Comparison of ENCODE assay signal across 1 cellular context in the genomic region with DNA sequence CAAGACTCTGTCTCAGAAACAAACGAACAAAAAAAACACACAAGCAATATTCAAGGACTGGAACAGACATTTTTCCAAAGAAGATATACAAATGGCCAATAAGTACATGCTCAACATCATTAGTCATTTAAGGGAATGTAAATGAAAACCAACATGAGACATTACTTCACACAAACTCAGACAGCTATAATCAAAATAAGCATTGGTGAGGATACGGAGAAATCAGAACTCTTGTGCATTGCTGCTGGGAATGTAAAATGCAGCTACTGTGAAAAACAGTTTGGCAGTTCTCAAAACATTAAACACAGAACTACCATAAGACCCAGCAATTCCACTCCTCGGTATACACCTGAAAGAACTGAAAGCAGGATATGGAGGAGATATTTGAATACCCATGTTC.
TF ChIP-seq lines count a peak whose summit lies in the region.

No MANE protein-coding gene starts in this region.

TF ChIP-seq in HEK293, 187 proteins besides CTCF, POLR2A, EP300 and RAD21:
- no peak for TF ChIP-seq ZNF184 (tag by site-specific recombination; IDR thresholded peaks at IDR 0.05)
- TF ChIP-seq ZSCAN16 (tag by site-specific recombination; IDR thresholded peaks at IDR 0.05): no peak
- 0 out of 2 replicates have a peak, but pooled peaks have one; percentile 20 for TF ChIP-seq ZBTB17 (tag by site-specific recombination; IDR thresholded peaks at IDR 0.05)
TF ChIP-seq in HEK293: peak in this region for 1.
